ENCODE assay signal across 27 cellular contexts in the genomic region with DNA sequence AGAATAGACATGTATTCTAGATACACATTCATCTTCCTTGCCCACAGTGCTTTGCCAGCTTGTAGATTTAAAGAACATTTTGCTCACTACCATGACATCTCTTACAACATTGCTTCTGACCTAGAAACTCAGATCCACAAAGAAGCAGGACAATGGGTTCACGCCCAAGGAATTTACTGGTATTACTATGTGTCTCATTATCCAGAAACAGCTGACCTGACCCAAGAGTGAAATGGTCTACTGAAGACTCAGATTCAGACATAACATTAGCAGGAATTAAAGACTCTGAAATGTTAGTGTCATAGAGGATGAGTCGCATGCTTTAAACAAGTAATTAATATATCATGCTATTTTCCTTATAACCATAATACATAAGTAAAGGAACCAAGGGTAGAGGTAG.
"Had no signal": no experiment of that assay in that cellular context is flagged by ENCODE, and none has a peak within 500 bp of the region (broad histone marks: within the 10 kb centered on the region; RNA-seq: fewer than 3 reads in every experiment).

No MANE protein-coding gene starts in this region.

- H3K9ac ChIP-seq: KMS-11, SK-N-SH had no signal

- DNase-seq: MG63; NCI-H1092; NCI-H1105 treated with DMSO at 0.1 percent for 48 hours; NCI-H1417 treated with DMSO at 0.1 percent for 48 hours; NCI-H146; NCI-H1694 treated with DMSO at 0.1 percent for 48 hours; NCI-H1930; NCI-H2081 treated with DMSO at 0.1 percent for 48 hours; NCI-H2171; NCI-H226; NCI-H446; NCI-H510A; NCI-H524 treated with DMSO at 0.1 percent for 48 hours; NCI-H69; NCI-H774; NK-92 treated with Interleukin-12 subunit alpha and Interleukin-12 subunit beta, amount 100 ng/mL, for 24 hours; PC-3; SHP77; SK-N-SH; SW 1271 had no signal

- H3K4me3 ChIP-seq: K562, MG63 had no signal

- H3K9me3 ChIP-seq: MG63 had no signal

- H3K4me3 Mint-ChIP-seq: IgD-negative memory B cell had no signal

- FAIRE-seq: HTR-8/SVneo, K562 had no signal

- H3K36me3 ChIP-seq: MG63 had no signal

- H3K27ac ChIP-seq: HL-60, KMS-11, RWPE1 had no signal

- H3K4me1 Mint-ChIP-seq: IgD-negative memory B cell had no signal

- H3K27me3 Mint-ChIP-seq: IgD-negative memory B cell had no signal

- ATAC-seq: K562, Panc1, PC-3 had no signal

- H3K4me2 ChIP-seq: KMS-11, SK-N-SH had no signal

- H3K36me3 Mint-ChIP-seq: IgD-negative memory B cell had no signal

- H3K27ac Mint-ChIP-seq: IgD-negative memory B cell had no signal

- H3K27me3 ChIP-seq: MG63 had no signal
